Comparison of ENCODE assay signal across 8 cellular contexts in genomic region chr3:37779289-37780152, GRCh38.
DNase-seq lines count a peak whose midpoint lies in the region; FAIRE-seq and TF ChIP-seq lines count a peak whose summit lies in the region.

No MANE protein-coding gene starts in this region.

- no peak overlapping the region for H3K4me2 ChIP-seq in keratinocyte (ENCODE audit: control insufficient read depth, extremely low read depth, insufficient read depth, low read depth, low read length)

- no peaks in the 10 kb centered on the region for H4K20me1 ChIP-seq in keratinocyte (ENCODE audit: control insufficient read depth, extremely low read depth, insufficient read depth, low read length)

- dilution Hi-C loops in keratinocyte (cut with MboI; ENCODE audit: extremely low pct_ligation_motif_present, low sequenced_read_pairs): no loop called here

- H3K27ac ChIP-seq in breast epithelium: no peak overlapping the region
- H3K27ac ChIP-seq in keratinocyte (ENCODE audit: control insufficient read depth, insufficient read depth, low read length): no peak overlapping the region
- no peak overlapping the region for H3K27ac ChIP-seq in suprapubic skin

- TF ChIP-seq POLR2A in breast epithelium (IDR thresholded peaks at IDR 0.05) (no peak), suprapubic skin (IDR thresholded peaks at IDR 0.05) (no peak)

- H3K4me3 ChIP-seq in AG09309 (ENCODE audit: control insufficient read depth, low read depth, low read length) (no peak overlapping the region), GM12865 (ENCODE audit: low read depth, low read length) (no peak overlapping the region), breast epithelium (no peak overlapping the region), keratinocyte (ENCODE audit: control insufficient read depth in 2 of 3, extremely low read depth in 1 of 3, insufficient read depth in 2 of 3, low read depth in 1 of 3, low read length in 3 of 3) (no peak overlapping the region), suprapubic skin (no peak overlapping the region)

- H3K9ac ChIP-seq in keratinocyte (ENCODE audit: control insufficient read depth, extremely low read depth, insufficient read depth, low read length): no peak overlapping the region

- no peak for TF ChIP-seq EP300 in suprapubic skin (IDR thresholded peaks at IDR 0.05)

- no peak overlapping the region for H2AFZ ChIP-seq in keratinocyte (ENCODE audit: control insufficient read depth, low read length)

- no peaks in the 10 kb centered on the region for H3K79me2 ChIP-seq in keratinocyte (ENCODE audit: control insufficient read depth, insufficient read depth, low read length)

- H3K36me3 ChIP-seq in breast epithelium (no peaks in the 10 kb centered on the region), keratinocyte (ENCODE audit: control insufficient read depth in 2 of 2, extremely low read depth in 1 of 2, insufficient read depth in 2 of 2, low read length in 2 of 2) (no peaks in the 10 kb centered on the region), suprapubic skin (no peaks in the 10 kb centered on the region)

- H3K27me3 ChIP-seq in breast epithelium: no peaks in the 10 kb centered on the region
- no peaks in the 10 kb centered on the region for H3K27me3 ChIP-seq in keratinocyte (ENCODE audit: control insufficient read depth, extremely low read depth, insufficient read depth, low read length)
- no peaks in the 10 kb centered on the region for H3K27me3 ChIP-seq in suprapubic skin

- intact Hi-C loops in breast epithelium (cut with DNase I; ENCODE audit: low total_unique reads): loop anchor here (10.0 kb wide), 1 partner anchor 1265 kb away; no protein-coding TSS in a partner anchor

- H3K9me3 ChIP-seq in breast epithelium: peaks cover 0 to 5% of the 10 kb centered on the region in 2 donors
- no peaks in the 10 kb centered on the region for H3K9me3 ChIP-seq in keratinocyte (ENCODE audit: control insufficient read depth, low read depth, low read length)
- no peaks in the 10 kb centered on the region for H3K9me3 ChIP-seq in suprapubic skin

- 62% methylated on average over 10 of the region's 10 CpGs for WGBS in suprapubic skin

- DNase-seq in AG09309 (ENCODE audit: low read depth): peak; percentile 64
- DNase-seq in GM12865 (ENCODE audit: low read depth): peak; percentile 77
- peak; percentile 36 for DNase-seq in HS-27A (ENCODE audit: low read depth)
- DNase-seq in NOMO-1 (lab: John Stamatoyannopoulos, UW; ENCODE audit: unreplicated experiment in 2 of 2): peak; percentile 6 to 41
- DNase-seq in breast epithelium (ENCODE audit: low spot score in 2 of 2): no peak
- DNase-seq in keratinocyte (ENCODE audit: low read depth, low spot score): peak; percentile 52
- DNase-seq in suprapubic skin (ENCODE audit: low spot score in 2 of 2): no peak
- DNase-seq in activated CD8-positive, alpha-beta memory T cell treated with anti-CD3 and anti-CD28 coated beads, Interleukin-2, amount 50 U/mL, for 4 hours: no peak

- H3K9me1 ChIP-seq in keratinocyte (ENCODE audit: control insufficient read depth, extremely low read depth, insufficient read depth, low read length): no peaks in the 10 kb centered on the region

- peak; percentile 81 for FAIRE-seq in keratinocyte (lab: Jason Lieb, UNC)

- H3K4me1 ChIP-seq in breast epithelium: no peaks in the 10 kb centered on the region
- no peaks in the 10 kb centered on the region for H3K4me1 ChIP-seq in keratinocyte (ENCODE audit: control insufficient read depth, extremely low read depth, insufficient read depth, low read length)
- H3K4me1 ChIP-seq in suprapubic skin: no peaks in the 10 kb centered on the region

- TF ChIP-seq CTCF in AG09309 (IDR thresholded peaks at IDR 0.05; ENCODE audit: control insufficient read depth, insufficient read depth, low read depth, low read length, missing control alignments) (peak; percentile 91), GM12865 (IDR thresholded peaks at IDR 0.05; ENCODE audit: insufficient read depth, low read depth, low read length, missing control alignments) (peak; percentile 83), breast epithelium (IDR thresholded peaks at IDR 0.05) (peak; percentile 68 to 83 (median 69)), keratinocyte (optimal IDR thresholded peaks at IDR 0.05 in 1 of 3, IDR thresholded peaks at IDR 0.05 in 1 of 3, conservative IDR thresholded peaks at IDR 0.05 in 1 of 3; ENCODE audit: extremely low read depth in 1 of 3, insufficient read depth in 2 of 3, low read length in 3 of 3) (peak; percentile 74 to 88 (median 84)), suprapubic skin (IDR thresholded peaks at IDR 0.05) (peak; percentile 65 to 77)

Comparison
In these comparisons a context has a peak if more than half of its experiments do, and no peak if none do; other contexts are left out.
1. DNase-seq: peak in AG09309 (single experiment), GM12865 (single experiment), HS-27A (single experiment), NOMO-1 (2 of 2) and keratinocyte (single experiment); none in breast epithelium (0 of 2), suprapubic skin (0 of 2) and activated CD8-positive, alpha-beta memory T cell treated with anti-CD3 and anti-CD28 coated beads, Interleukin-2, amount 50 U/mL, for 4 hours (single experiment).
2. Peak in every context shown above with its lines, with median percentiles within 50 percentile points of each other: CTCF ChIP-seq.